ENCODE assay signal across 8 cellular contexts in genomic region chr19:6516018-6516658, GRCh38. TPM values are rescaled to one million over a fixed set of nuclear protein-coding genes. Genes with fewer than 3 reads are reported as not detected.
DNase-seq lines count a peak whose midpoint lies in the region; ATAC-seq, FAIRE-seq and TF ChIP-seq lines count a peak whose summit lies in the region.

No MANE protein-coding gene starts in this region.

- no peak overlapping the region for H3K27ac ChIP-seq in ACC112 (ENCODE audit: low read depth, low read length)
- peak overlapping the region; percentile 25 to 77 (median 66) for H3K27ac ChIP-seq in stomach

- H3K9me3 Mint-ChIP-seq in nephron = no peaks in the 10 kb centered on the region

- TF ChIP-seq CTCF in nephron (IDR thresholded peaks at IDR 0.05; ENCODE audit: unreplicated experiment in 3 of 3) (no peak), stomach (IDR thresholded peaks at IDR 0.05) (no peak)

- ATAC-seq in HG03460 (IDR thresholded peaks at IDR 0.05; ENCODE audit: unreplicated experiment) = peak; percentile 34

- H3K27ac Mint-ChIP-seq in nephron = peak overlapping the region; percentile 30 to 75 (median 70)

- H2AFZ ChIP-seq in ACC112 (ENCODE audit: low read length, unreplicated experiment) = peak overlapping the region; percentile 57

- H3K36me3 ChIP-seq in ACC112 (ENCODE audit: insufficient read depth, low read length) (no peaks in the 10 kb centered on the region), stomach (no peaks in the 10 kb centered on the region)

- H3K9me3 ChIP-seq in stomach = no peaks in the 10 kb centered on the region

- TF ChIP-seq EP300 in stomach (IDR thresholded peaks at IDR 0.05) = no peak

- DNase-seq in GM18507 (ENCODE audit: extremely low spot score, insufficient read length, low read depth) = no peak
- peak; percentile 91 for DNase-seq in RPMI7951 (ENCODE audit: low read depth)
- DNase-seq in activated T-helper 9 cell treated with anti-CD3 and anti-CD28 coated beads, Interleukin-2, amount 50 U/mL, for 16 hours (ENCODE audit: low read depth) = peak; percentile 33
- DNase-seq in fibroblast of the conjunctiva (ENCODE audit: low read depth) = peak; percentile 84
- DNase-seq in stomach = peak; percentile 95

- H3K4me1 ChIP-seq in ACC112 (ENCODE audit: control insufficient read depth, insufficient read depth, low read length, unreplicated experiment) = peaks cover 13% of the 10 kb centered on the region
- peaks cover 0 to 36% (median 17%) of the 10 kb centered on the region in 4 donors for H3K4me1 ChIP-seq in stomach

- H3K4me1 Mint-ChIP-seq in nephron = peaks cover 15% of the 10 kb centered on the region

- TF ChIP-seq POLR2A in stomach (IDR thresholded peaks at IDR 0.05) = no peak

- no peaks in the 10 kb centered on the region for H3K36me3 Mint-ChIP-seq in nephron (ENCODE audit: low read depth)

- H3K79me2 ChIP-seq in ACC112 (ENCODE audit: control insufficient read depth, insufficient read depth, low read length, unreplicated experiment) = no peaks in the 10 kb centered on the region

- H3K27me3 ChIP-seq in ACC112 (ENCODE audit: insufficient read depth, low read length) = no peaks in the 10 kb centered on the region
- H3K27me3 ChIP-seq in stomach = no peaks in the 10 kb centered on the region

- H3K4me3 ChIP-seq in ACC112 (ENCODE audit: low read depth, low read length) (peak overlapping the region; percentile 72), stomach (peak overlapping the region; percentile 60 to 65 (median 63))

- intact Hi-C loops in stomach (cut with DNase I; ENCODE audit: low total_unique reads) = loop anchor here (10.0 kb wide), 1 partner anchor 119 kb away; no protein-coding TSS in a partner anchor

- peak overlapping the region; percentile 86 to 92 (median 86) for H3K4me3 Mint-ChIP-seq in nephron

- FAIRE-seq in GM18507 (lab: Jason Lieb, UNC) = peak; percentile 99

- 1 to 2% (median 1%) methylated on average over 16 to 26 of the region's 26 CpGs for WGBS in stomach, 5 donors

- peaks cover 22% of the 10 kb centered on the region for H3K27me3 Mint-ChIP-seq in nephron (ENCODE audit: low read depth)

RNA-seq across cellular contexts. Expression of gene TUBB4A, which starts 14.0 kb away (rescaled TPM):
- 0.20 TPM in 1 of 2 replicates, not detected in the other for total RNA-seq in RPMI7951 (2014; rRNA removed; shearing (Covaris generic))
- total RNA-seq in stomach = 1 to 10 TPM in 2 of 5 donors, under 1 TPM in 1, not detected in 2; 0.89 to 3.9 (median 1.1) TPM
- polyA plus RNA-seq in stomach = under 1 TPM in 2 of 3 donors, not detected in 1; 0.76 to 0.85 TPM

RNA-seq across cellular contexts. Expression of gene TNFSF9, which starts 14.7 kb away (rescaled TPM):
- 0.29 and 0.96 TPM in 2 replicates for total RNA-seq in RPMI7951 (2014; rRNA removed; shearing (Covaris generic))
- total RNA-seq in stomach = not detected
- under 1 TPM in 1 of 3 donors, not detected in 2; 0.85 TPM for polyA plus RNA-seq in stomach

RNA-seq across cellular contexts. Expression of gene DENND1C, which starts 34.6 kb away (rescaled TPM):
- not detected in 2 replicates for total RNA-seq in RPMI7951 (2014; rRNA removed; shearing (Covaris generic))
- 10 to 100 TPM in 1 of 5 donors, 1 to 10 TPM in 2, under 1 TPM in 2; 0.45 to 15.2 (median 1.1) TPM for total RNA-seq in stomach
- 1 to 10 TPM; 2.5 to 3.1 (median 2.9) TPM for polyA plus RNA-seq in stomach

RNA-seq across cellular contexts. Expression of gene CRB3, which starts 52.1 kb away (rescaled TPM):
- not detected in 2 replicates for total RNA-seq in RPMI7951 (2014; rRNA removed; shearing (Covaris generic))
- 100 to 1,000 TPM in 1 of 5 donors, 10 to 100 TPM in 3, 1 to 10 TPM in 1; 7.6 to 203 (median 46.1) TPM for total RNA-seq in stomach
- polyA plus RNA-seq in stomach = 10 to 100 TPM; 34.3 to 66.6 (median 51.9) TPM

RNA-seq across cellular contexts. Expression of gene SLC25A23, which starts 56.5 kb away (rescaled TPM):
- total RNA-seq in RPMI7951 (2014; rRNA removed; shearing (Covaris generic)) = 17.5 and 20.7 TPM in 2 replicates
- total RNA-seq in stomach = 100 to 1,000 TPM in 1 of 5 donors, 10 to 100 TPM in 4; 20.7 to 191 (median 60.1) TPM
- 10 to 100 TPM; 30.8 to 42.5 (median 34.2) TPM for polyA plus RNA-seq in stomach
